8 cellular contexts compared by ENCODE assay signal in genomic region chr2:196233033-196233807, GRCh38.
DNase-seq lines count a peak whose midpoint lies in the region; ATAC-seq and FAIRE-seq lines count a peak whose summit lies in the region.

No MANE protein-coding gene starts in this region.

- H3K27me3 ChIP-seq in aorta (ENCODE audit: control insufficient read depth in 1 of 2, insufficient read depth in 2 of 2, low read length in 1 of 2): no peaks in the 10 kb centered on the region

- peaks cover 2 to 3% of the 10 kb centered on the region in 2 donors for H3K4me1 ChIP-seq in aorta (ENCODE audit: control insufficient read depth in 1 of 2, insufficient read depth in 2 of 2, low read length in 2 of 2)

- ATAC-seq in GM19372 (IDR thresholded peaks at IDR 0.05; ENCODE audit: low read depth, unreplicated experiment) (peak; percentile 14), left colon (peak; percentile 90), aorta (ENCODE audit: low FRiP score) (peak; percentile 64)

- peak overlapping the region; percentile 14 to 28 for H3K27ac ChIP-seq in aorta (ENCODE audit: low read depth in 1 of 2, low read length in 2 of 2)

- peak; percentile 55 for FAIRE-seq in HTR-8/SVneo (lab: Jason Lieb, UNC)

- no peak overlapping the region for H3K4me3 ChIP-seq in aorta (ENCODE audit: low read length in 2 of 2)

- in situ Hi-C loops in G401 (cut with HindIII; ENCODE audit: low sequenced_read_pairs): no loop called here

- peak; percentile 70 for DNase-seq in AG08395 (ENCODE audit: low spot score)
- peak; percentile 71 for DNase-seq in HTR-8/SVneo (ENCODE audit: insufficient read length, low spot score)
- peak; percentile 79 for DNase-seq in amniotic epithelial cell (ENCODE audit: low read depth)
- DNase-seq in left colon: peak; percentile 25 to 56
- peak in 1 of 2 donors; percentile 63 for DNase-seq in aorta
- no peak for DNase-seq in NCI-H1417 (lab: John Stamatoyannopoulos, UW)
- no peak for DNase-seq in G401 (ENCODE audit: low spot score)

- H3K9me3 ChIP-seq in aorta (ENCODE audit: control insufficient read depth, low read length): no peaks in the 10 kb centered on the region

- 0 to 1% methylated on average over 5 of the region's 5 CpGs for WGBS in aorta, 2 donors

- intact Hi-C loops in left colon (cut with DNase I, micrococcal nuclease): no loop called here
- intact Hi-C loops in aorta (cut with DNase I): no loop called here

- H3K36me3 ChIP-seq in aorta (ENCODE audit: control insufficient read depth in 1 of 2, insufficient read depth in 2 of 2, low read length in 1 of 2): no peaks in the 10 kb centered on the region

Comparison
In these comparisons a context has a peak if more than half of its experiments do, and no peak if none do; other contexts are left out.
1. DNase-seq: peak in AG08395 (single experiment), HTR-8/SVneo (single experiment), amniotic epithelial cell (single experiment) and left colon (2 of 2); none in NCI-H1417 (0 of 3) and G401 (single experiment).
2. ATAC-seq: peak in every context shown above with its lines; median percentile 90 in left colon; 64 in aorta; 14 in GM19372.